In the genomic region with DNA sequence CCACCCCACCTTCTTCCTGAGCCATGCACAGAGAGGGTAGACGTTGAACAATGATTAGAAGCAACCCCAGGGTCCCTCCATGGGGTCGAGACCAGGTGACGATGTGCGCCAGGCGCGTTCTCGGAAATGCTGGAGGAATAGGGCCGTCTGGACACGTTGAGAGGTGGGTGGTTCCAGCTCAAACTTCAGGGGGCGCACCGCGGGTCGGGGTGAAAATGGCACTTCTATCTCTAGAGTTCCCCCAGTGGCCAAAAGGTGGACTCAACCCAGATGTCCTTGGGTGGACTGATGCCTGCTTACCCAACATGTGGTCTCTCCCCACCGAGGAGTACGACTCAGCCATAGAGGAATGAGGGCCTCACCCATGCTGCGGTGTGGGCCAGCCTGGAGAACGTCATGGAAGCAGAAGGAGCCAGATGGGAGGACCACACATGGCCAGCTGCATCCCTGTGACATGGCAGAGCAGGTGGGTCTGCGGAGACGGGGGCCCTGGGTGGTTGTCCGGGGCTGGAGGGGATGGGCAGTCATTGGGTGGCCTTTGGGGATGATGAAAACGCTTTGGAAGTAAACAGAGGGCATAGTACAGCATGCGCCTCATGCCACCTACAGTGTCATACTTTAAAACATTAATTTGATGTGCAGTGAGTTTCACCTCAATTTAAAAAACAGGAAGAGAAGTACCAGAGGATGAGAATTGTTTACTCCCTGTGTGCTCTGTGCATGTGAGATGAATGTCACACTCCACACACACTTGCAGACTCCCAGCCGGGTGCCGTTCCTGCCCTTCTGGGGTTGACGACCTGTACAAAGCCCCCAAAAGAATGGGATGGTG, we compare ENCODE assay signal across 8 cellular contexts.
DNase-seq lines count a peak whose midpoint lies in the region; ATAC-seq, FAIRE-seq and TF ChIP-seq lines count a peak whose summit lies in the region.
"Not testable (repeated sequence)": the region's sequence is repeated elsewhere in the genome, so short reads cannot be mapped to it uniquely, and the experiment has no call there.

No MANE protein-coding gene starts in this region.

- H3K4me3 ChIP-seq in GM23248; RWPE2 (ENCODE audit: severe bottlenecking); astrocyte of the spinal cord (ENCODE audit: low read depth, low read length); fibroblast of mammary gland (ENCODE audit: control insufficient read depth, low read depth, low read length); kidney (ENCODE audit: low read length in 2 of 2); skeletal muscle cell (ENCODE audit: low read depth, low read length): not testable (repeated sequence)

- H3F3A ChIP-seq in GM23248 (ENCODE audit: insufficient read depth) = not testable (repeated sequence)

- peak; percentile 75 for ATAC-seq in RWPE2 (ENCODE audit: low read depth)

- H3K9ac ChIP-seq in GM23248; kidney (ENCODE audit: low read length in 2 of 2): not testable (repeated sequence)

- in situ Hi-C loops in GM23248 (cut with MboI); astrocyte of the spinal cord (cut with HindIII; ENCODE audit: low sequenced_read_pairs): not testable (repeated sequence)

- not testable (repeated sequence) for H3K79me2 ChIP-seq in GM23248 (ENCODE audit: insufficient read depth)

- H3K9me2 ChIP-seq in GM23248 (ENCODE audit: insufficient read depth) = not testable (repeated sequence)

- H3K4me1 ChIP-seq in GM23248 (ENCODE audit: insufficient read depth); RWPE2 (ENCODE audit: insufficient read depth, poor library complexity, severe bottlenecking); kidney (ENCODE audit: control insufficient read depth in 1 of 2, insufficient read depth in 1 of 2, low read depth in 1 of 2, low read length in 2 of 2): not testable (repeated sequence)

- not testable (repeated sequence) for TF ChIP-seq CTCF in RWPE2 (IDR thresholded peaks at IDR 0.05; ENCODE audit: poor library complexity, severe bottlenecking); kidney (IDR thresholded peaks at IDR 0.05; ENCODE audit: borderline replicate concordance, extremely low read depth, insufficient read depth)
- TF ChIP-seq CTCF in astrocyte of the spinal cord (IDR thresholded peaks at IDR 0.05; ENCODE audit: low read depth, low read length) (peak; percentile 21), fibroblast of mammary gland (conservative IDR thresholded peaks at IDR 0.05; ENCODE audit: control insufficient read depth, insufficient read depth, low read depth, low read length) (peak; percentile 21)

- not testable (repeated sequence) for H3K36me3 ChIP-seq in GM23248 (ENCODE audit: low read depth); RWPE2 (ENCODE audit: low read depth); kidney (ENCODE audit: control insufficient read depth in 1 of 2, insufficient read depth in 2 of 2, low read length in 2 of 2)

- H3K4me2 ChIP-seq in GM23248 (ENCODE audit: unreplicated experiment) = not testable (repeated sequence)

- FAIRE-seq in HTR-8/SVneo (lab: Jason Lieb, UNC) = peak; percentile 74
- not testable (repeated sequence) for FAIRE-seq in kidney (lab: Jason Lieb, UNC)

- WGBS in GM23248 (ENCODE audit: low coverage in 1 of 2, low lambda C conversion rate in 2 of 2, missing lambda C conversion rate in 2 of 2), 2 experiments = 68% methylated on average over 25 of the region's 25 CpGs

- intact Hi-C loops in kidney (cut with DNase I) = not testable (repeated sequence)

- H2AFZ ChIP-seq in GM23248 = not testable (repeated sequence)

- not testable (repeated sequence) for H4K20me1 ChIP-seq in GM23248 (ENCODE audit: insufficient read depth)

- DNase-seq in AG20443 (ENCODE audit: low spot score) = peak; percentile 86
- peak; percentile 75 for DNase-seq in GM23248
- DNase-seq in HTR-8/SVneo (ENCODE audit: insufficient read length, low spot score) = peak; percentile 78
- DNase-seq in RWPE2 (ENCODE audit: low spot score) = not testable (repeated sequence)
- DNase-seq in astrocyte of the spinal cord (ENCODE audit: low read depth, low spot score) = peak; percentile 68
- peak; percentile 80 for DNase-seq in fibroblast of mammary gland (ENCODE audit: low read depth)
- DNase-seq in kidney = peak; percentile 66
- peak; percentile 55 for DNase-seq in skeletal muscle cell (ENCODE audit: low read depth)

- H3K9me3 ChIP-seq in GM23248 (ENCODE audit: low read depth); RWPE2 (ENCODE audit: severe bottlenecking); kidney (ENCODE audit: control insufficient read depth in 1 of 2, low read length in 2 of 2): not testable (repeated sequence)

- H3K27ac ChIP-seq in GM23248; RWPE2 (ENCODE audit: poor library complexity, severe bottlenecking); kidney (ENCODE audit: low read depth in 2 of 2, low read length in 2 of 2): not testable (repeated sequence)

- H3K27me3 ChIP-seq in GM23248 (replicated peaks; ENCODE audit: insufficient read depth) = peaks cover 22% of the 10 kb centered on the region
- H3K27me3 ChIP-seq in RWPE2 (ENCODE audit: insufficient read depth, poor library complexity, severe bottlenecking) = not testable (repeated sequence)
